Comparison of ENCODE assay signal across 21 cellular contexts in genomic region chr2:48383055-48383454, GRCh38.
"Had no signal": no experiment of that assay in that cellular context is flagged by ENCODE, and none has a peak within 500 bp of the region (broad histone marks: within the 10 kb centered on the region; RNA-seq: fewer than 3 reads in every experiment).

No MANE protein-coding gene starts in this region.

- H3K4me3 ChIP-seq: hepatocyte, left lung, lung, thoracic aorta had no signal

- DNase-seq: activated CD4-positive, alpha-beta T cell treated with anti-CD3 and anti-CD28 coated beads, Interleukin-2, amount 50 U/mL, for 48 hours; activated CD8-positive, alpha-beta memory T cell treated with anti-CD3 and anti-CD28 coated beads, Interleukin-2, amount 50 U/mL, for 48 hours; activated naive CD4-positive, alpha-beta T cell treated with Interleukin-2 at 50 U/mL for 16 hours; activated naive CD8-positive, alpha-beta T cell treated with anti-CD3 and anti-CD28 coated beads for 36 hours; activated T-cell treated with anti-CD3 and anti-CD28 coated beads, Interleukin-2, amount 50 U/mL, for 48 hours; effector memory CD8-positive, alpha-beta T cell; foreskin melanocyte; immature natural killer cell; kidney glomerular epithelial cell; left lung; naive thymus-derived CD4-positive, alpha-beta T cell; retina; stimulated activated CD4-positive, alpha-beta T cell treated with anti-CD3 and anti-CD28 coated beads, Interleukin-2, amount 100 ng/mL, for 48 hours; stimulated activated naive CD4-positive, alpha-beta T cell treated with Interleukin-2 at 50 U/mL for 16 hours had no signal

- H3K27ac Mint-ChIP-seq: activated naive CD8-positive, alpha-beta T cell treated with anti-CD3 and anti-CD28 coated beads for 36 hours; effector memory CD8-positive, alpha-beta T cell; immature natural killer cell; naive thymus-derived CD4-positive, alpha-beta T cell; WTC11 had no signal

- H3K9me3 Mint-ChIP-seq: activated naive CD8-positive, alpha-beta T cell treated with anti-CD3 and anti-CD28 coated beads for 36 hours; central memory CD8-positive, alpha-beta T cell had no signal

- H3K36me3 ChIP-seq: thoracic aorta had no signal

- H3K4me1 Mint-ChIP-seq: activated naive CD8-positive, alpha-beta T cell treated with anti-CD3 and anti-CD28 coated beads for 36 hours; central memory CD8-positive, alpha-beta T cell; immature natural killer cell; neural crest cell had no signal

- H3K4me3 Mint-ChIP-seq: activated naive CD8-positive, alpha-beta T cell treated with anti-CD3 and anti-CD28 coated beads for 36 hours; central memory CD8-positive, alpha-beta T cell; effector memory CD8-positive, alpha-beta T cell; immature natural killer cell; naive thymus-derived CD4-positive, alpha-beta T cell; neural crest cell; WTC11 had no signal

- ATAC-seq: effector memory CD8-positive, alpha-beta T cell; esophagus mucosa; left lung; naive thymus-derived CD4-positive, alpha-beta T cell; WTC11 had no signal

- H3K27ac ChIP-seq: hepatocyte, left lung, thoracic aorta had no signal

- H3K27me3 ChIP-seq: hepatocyte, left lung had no signal

- H3K27me3 Mint-ChIP-seq: activated naive CD8-positive, alpha-beta T cell treated with anti-CD3 and anti-CD28 coated beads for 36 hours; central memory CD8-positive, alpha-beta T cell; effector memory CD8-positive, alpha-beta T cell had no signal
